ENCODE assay signal across 17 cellular contexts in the genomic region with DNA sequence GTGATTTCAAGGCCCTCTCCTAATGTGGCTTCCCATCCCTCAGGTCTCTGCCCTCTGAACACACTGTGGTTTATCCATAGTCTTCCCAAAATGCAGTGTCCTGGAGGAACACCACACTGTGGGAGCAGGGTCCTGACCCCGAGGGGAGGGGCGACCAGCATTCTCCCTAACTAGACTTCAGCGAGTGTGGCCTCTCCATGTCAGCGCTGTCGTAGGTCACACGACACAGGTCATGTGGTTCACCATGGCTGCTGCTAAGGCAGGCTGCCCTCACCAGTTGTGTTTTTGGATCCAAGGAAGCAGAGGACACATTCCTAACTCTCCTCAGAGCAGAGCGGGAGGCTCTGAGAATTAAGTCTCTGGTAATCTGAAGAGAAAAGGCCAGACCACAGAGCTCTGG. TPM values are rescaled to one million over a fixed set of nuclear protein-coding genes. Genes with fewer than 3 reads are reported as not detected.
DNase-seq lines count a peak whose midpoint lies in the region; ATAC-seq and TF ChIP-seq lines count a peak whose summit lies in the region.
"Had no signal": no experiment of that assay in that cellular context is flagged by ENCODE, and none has a peak within 500 bp of the region (broad histone marks: within the 10 kb centered on the region; RNA-seq: fewer than 3 reads in every experiment).

No MANE protein-coding gene starts in this region.

- no peak for TF ChIP-seq CTCF in neural crest cell (conservative IDR thresholded peaks at IDR 0.05)

- ATAC-seq in activated T-cell treated with anti-CD3 and anti-CD28 coated beads, Interleukin-2, amount 50 U/mL, for 4 hours = no peak
- no peak for ATAC-seq in HG03439 (IDR thresholded peaks at IDR 0.05; ENCODE audit: unreplicated experiment)
- ATAC-seq: SK-N-SH treated with all-trans-retinoic acid at 6 μM for 48 hours had no signal

- H3K36me3 ChIP-seq in stomach smooth muscle (ENCODE audit: control insufficient read depth in 2 of 2, insufficient read depth in 2 of 2, low read length in 2 of 2) = peaks cover 24 to 26% of the 10 kb centered on the region in 2 donors

- H3K27ac ChIP-seq in cingulate gyrus (ENCODE audit: low read depth, low read length) (peak overlapping the region; percentile 14), stomach smooth muscle (ENCODE audit: low read length) (peak overlapping the region; percentile 93)
- H3K27ac ChIP-seq: prostate gland had no signal

- H3K9ac ChIP-seq in stomach smooth muscle (ENCODE audit: low read length in 2 of 2) = peak overlapping the region in 1 of 2 donors; percentile 42

- no peak for DNase-seq in activated T-cell treated with anti-CD3 and anti-CD28 coated beads, Interleukin-2, amount 50 U/mL, for 24 hours
- DNase-seq in activated T-cell treated with anti-CD3 and anti-CD28 coated beads, Interleukin-2, amount 50 U/mL, for 4 hours = no peak
- no peak for DNase-seq in neural crest cell (ENCODE audit: low read depth, low spot score)
- DNase-seq in NCI-H446 (lab: John Stamatoyannopoulos, UW) = no peak
- DNase-seq in activated CD8-positive, alpha-beta memory T cell treated with anti-CD3 and anti-CD28 coated beads for 24 hours = no peak
- DNase-seq: activated CD4-positive, alpha-beta T cell treated with anti-CD3 and anti-CD28 coated beads, Interleukin-2, amount 50 U/mL, for 4 hours; CD4-positive, alpha-beta memory T cell; dermis blood vessel endothelial cell; NCI-H2029; NCI-H524 had no signal

- H3K9me3 ChIP-seq in stomach smooth muscle (ENCODE audit: control insufficient read depth in 2 of 2, low read length in 2 of 2) = no peaks in the 10 kb centered on the region
- H3K9me3 ChIP-seq: HAP-1, prostate gland had no signal

- no peaks in the 10 kb centered on the region for H3K27me3 Mint-ChIP-seq in activated T-cell treated with anti-CD3 and anti-CD28 coated beads, Interleukin-2, amount 50 U/mL, for 24 hours
- H3K27me3 Mint-ChIP-seq in activated T-cell treated with anti-CD3 and anti-CD28 coated beads, Interleukin-2, amount 50 U/mL, for 4 hours (ENCODE audit: low read depth) = no peaks in the 10 kb centered on the region
- H3K27me3 Mint-ChIP-seq in neural crest cell (ENCODE audit: low read depth) = no peaks in the 10 kb centered on the region
- H3K27me3 Mint-ChIP-seq: CD4-positive, alpha-beta memory T cell; IgD-negative memory B cell had no signal

- peaks cover 10% of the 10 kb centered on the region for H3K4me1 Mint-ChIP-seq in activated T-cell treated with anti-CD3 and anti-CD28 coated beads, Interleukin-2, amount 50 U/mL, for 24 hours (ENCODE audit: low read depth)
- peaks cover 6% of the 10 kb centered on the region for H3K4me1 Mint-ChIP-seq in activated T-cell treated with anti-CD3 and anti-CD28 coated beads, Interleukin-2, amount 50 U/mL, for 4 hours (ENCODE audit: low read depth)
- peaks cover 35% of the 10 kb centered on the region for H3K4me1 Mint-ChIP-seq in neural crest cell

- H3K4me1 ChIP-seq in stomach smooth muscle (ENCODE audit: control insufficient read depth, insufficient read depth, low read length) = peaks cover 51% of the 10 kb centered on the region
- H3K4me1 ChIP-seq: HAP-1, prostate gland had no signal

- no peak overlapping the region for H3K4me3 ChIP-seq in stomach smooth muscle (ENCODE audit: low read length in 2 of 2)
- H3K4me3 ChIP-seq: HAP-1, prostate gland had no signal

- H3K27me3 ChIP-seq in stomach smooth muscle (ENCODE audit: control insufficient read depth in 1 of 2, insufficient read depth in 2 of 2, low read length in 2 of 2) = no peaks in the 10 kb centered on the region

- H3K27ac Mint-ChIP-seq in activated T-cell treated with anti-CD3 and anti-CD28 coated beads, Interleukin-2, amount 50 U/mL, for 24 hours = peak overlapping the region; percentile 72
- H3K27ac Mint-ChIP-seq in neural crest cell (ENCODE audit: unreplicated experiment) = peak overlapping the region; percentile 92
- H3K27ac Mint-ChIP-seq: CD4-positive, alpha-beta memory T cell had no signal

- H3K4me3 Mint-ChIP-seq in activated T-cell treated with anti-CD3 and anti-CD28 coated beads, Interleukin-2, amount 50 U/mL, for 24 hours = no peak overlapping the region
- H3K4me3 Mint-ChIP-seq in activated T-cell treated with anti-CD3 and anti-CD28 coated beads, Interleukin-2, amount 50 U/mL, for 4 hours = no peak overlapping the region
- H3K4me3 Mint-ChIP-seq in neural crest cell = no peak overlapping the region
- H3K4me3 Mint-ChIP-seq: CD4-positive, alpha-beta memory T cell; IgD-negative memory B cell had no signal

- peaks cover 80% of the 10 kb centered on the region for H3K36me3 Mint-ChIP-seq in activated T-cell treated with anti-CD3 and anti-CD28 coated beads, Interleukin-2, amount 50 U/mL, for 24 hours (ENCODE audit: low read depth)
- H3K36me3 Mint-ChIP-seq in activated T-cell treated with anti-CD3 and anti-CD28 coated beads, Interleukin-2, amount 50 U/mL, for 4 hours (ENCODE audit: insufficient read depth) = peaks cover 19% of the 10 kb centered on the region
- H3K36me3 Mint-ChIP-seq in neural crest cell (ENCODE audit: low read depth) = peaks cover 13% of the 10 kb centered on the region

- no peaks in the 10 kb centered on the region for H3K9me3 Mint-ChIP-seq in activated T-cell treated with anti-CD3 and anti-CD28 coated beads, Interleukin-2, amount 50 U/mL, for 24 hours
- no peaks in the 10 kb centered on the region for H3K9me3 Mint-ChIP-seq in activated T-cell treated with anti-CD3 and anti-CD28 coated beads, Interleukin-2, amount 50 U/mL, for 4 hours
- H3K9me3 Mint-ChIP-seq in neural crest cell = no peaks in the 10 kb centered on the region
- H3K9me3 Mint-ChIP-seq: CD4-positive, alpha-beta memory T cell; IgD-negative memory B cell had no signal

RNA-seq across cellular contexts. Expression of gene SSH1, which starts 50.5 kb away (rescaled TPM):
- 10 to 100 TPM; 17.0 to 20.7 (median 18.2) TPM for total RNA-seq in activated T-cell treated with anti-CD3 and anti-CD28 coated beads, Interleukin-2, amount 50 U/mL, for 4 hours
- total RNA-seq in neural crest cell = 32.9 and 34.3 TPM in 2 replicates
